In the genomic region with DNA sequence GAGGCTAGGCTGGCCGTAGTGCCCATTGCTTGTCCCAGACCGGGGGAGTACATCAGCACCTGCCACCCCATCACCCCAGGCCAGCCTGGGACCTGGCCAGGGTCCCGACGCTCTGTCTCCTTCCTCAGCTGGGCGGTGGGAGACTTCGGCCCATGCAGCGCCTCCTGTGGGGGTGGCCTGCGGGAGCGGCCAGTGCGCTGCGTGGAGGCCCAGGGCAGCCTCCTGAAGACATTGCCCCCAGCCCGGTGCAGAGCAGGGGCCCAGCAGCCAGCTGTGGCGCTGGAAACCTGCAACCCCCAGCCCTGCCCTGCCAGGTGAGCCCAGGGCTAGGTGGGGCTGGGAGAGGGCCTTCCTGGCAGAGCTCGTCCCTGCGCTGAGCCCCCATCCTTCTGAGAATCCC, we compare ENCODE assay signal across 2 cellular contexts.
TF ChIP-seq lines count a peak whose summit lies in the region.

No MANE protein-coding gene starts in this region.

TF ChIP-seq in GM23338, 12 proteins besides CTCF, POLR2A, EP300 and RAD21:
- TF ChIP-seq, protein P1, sequence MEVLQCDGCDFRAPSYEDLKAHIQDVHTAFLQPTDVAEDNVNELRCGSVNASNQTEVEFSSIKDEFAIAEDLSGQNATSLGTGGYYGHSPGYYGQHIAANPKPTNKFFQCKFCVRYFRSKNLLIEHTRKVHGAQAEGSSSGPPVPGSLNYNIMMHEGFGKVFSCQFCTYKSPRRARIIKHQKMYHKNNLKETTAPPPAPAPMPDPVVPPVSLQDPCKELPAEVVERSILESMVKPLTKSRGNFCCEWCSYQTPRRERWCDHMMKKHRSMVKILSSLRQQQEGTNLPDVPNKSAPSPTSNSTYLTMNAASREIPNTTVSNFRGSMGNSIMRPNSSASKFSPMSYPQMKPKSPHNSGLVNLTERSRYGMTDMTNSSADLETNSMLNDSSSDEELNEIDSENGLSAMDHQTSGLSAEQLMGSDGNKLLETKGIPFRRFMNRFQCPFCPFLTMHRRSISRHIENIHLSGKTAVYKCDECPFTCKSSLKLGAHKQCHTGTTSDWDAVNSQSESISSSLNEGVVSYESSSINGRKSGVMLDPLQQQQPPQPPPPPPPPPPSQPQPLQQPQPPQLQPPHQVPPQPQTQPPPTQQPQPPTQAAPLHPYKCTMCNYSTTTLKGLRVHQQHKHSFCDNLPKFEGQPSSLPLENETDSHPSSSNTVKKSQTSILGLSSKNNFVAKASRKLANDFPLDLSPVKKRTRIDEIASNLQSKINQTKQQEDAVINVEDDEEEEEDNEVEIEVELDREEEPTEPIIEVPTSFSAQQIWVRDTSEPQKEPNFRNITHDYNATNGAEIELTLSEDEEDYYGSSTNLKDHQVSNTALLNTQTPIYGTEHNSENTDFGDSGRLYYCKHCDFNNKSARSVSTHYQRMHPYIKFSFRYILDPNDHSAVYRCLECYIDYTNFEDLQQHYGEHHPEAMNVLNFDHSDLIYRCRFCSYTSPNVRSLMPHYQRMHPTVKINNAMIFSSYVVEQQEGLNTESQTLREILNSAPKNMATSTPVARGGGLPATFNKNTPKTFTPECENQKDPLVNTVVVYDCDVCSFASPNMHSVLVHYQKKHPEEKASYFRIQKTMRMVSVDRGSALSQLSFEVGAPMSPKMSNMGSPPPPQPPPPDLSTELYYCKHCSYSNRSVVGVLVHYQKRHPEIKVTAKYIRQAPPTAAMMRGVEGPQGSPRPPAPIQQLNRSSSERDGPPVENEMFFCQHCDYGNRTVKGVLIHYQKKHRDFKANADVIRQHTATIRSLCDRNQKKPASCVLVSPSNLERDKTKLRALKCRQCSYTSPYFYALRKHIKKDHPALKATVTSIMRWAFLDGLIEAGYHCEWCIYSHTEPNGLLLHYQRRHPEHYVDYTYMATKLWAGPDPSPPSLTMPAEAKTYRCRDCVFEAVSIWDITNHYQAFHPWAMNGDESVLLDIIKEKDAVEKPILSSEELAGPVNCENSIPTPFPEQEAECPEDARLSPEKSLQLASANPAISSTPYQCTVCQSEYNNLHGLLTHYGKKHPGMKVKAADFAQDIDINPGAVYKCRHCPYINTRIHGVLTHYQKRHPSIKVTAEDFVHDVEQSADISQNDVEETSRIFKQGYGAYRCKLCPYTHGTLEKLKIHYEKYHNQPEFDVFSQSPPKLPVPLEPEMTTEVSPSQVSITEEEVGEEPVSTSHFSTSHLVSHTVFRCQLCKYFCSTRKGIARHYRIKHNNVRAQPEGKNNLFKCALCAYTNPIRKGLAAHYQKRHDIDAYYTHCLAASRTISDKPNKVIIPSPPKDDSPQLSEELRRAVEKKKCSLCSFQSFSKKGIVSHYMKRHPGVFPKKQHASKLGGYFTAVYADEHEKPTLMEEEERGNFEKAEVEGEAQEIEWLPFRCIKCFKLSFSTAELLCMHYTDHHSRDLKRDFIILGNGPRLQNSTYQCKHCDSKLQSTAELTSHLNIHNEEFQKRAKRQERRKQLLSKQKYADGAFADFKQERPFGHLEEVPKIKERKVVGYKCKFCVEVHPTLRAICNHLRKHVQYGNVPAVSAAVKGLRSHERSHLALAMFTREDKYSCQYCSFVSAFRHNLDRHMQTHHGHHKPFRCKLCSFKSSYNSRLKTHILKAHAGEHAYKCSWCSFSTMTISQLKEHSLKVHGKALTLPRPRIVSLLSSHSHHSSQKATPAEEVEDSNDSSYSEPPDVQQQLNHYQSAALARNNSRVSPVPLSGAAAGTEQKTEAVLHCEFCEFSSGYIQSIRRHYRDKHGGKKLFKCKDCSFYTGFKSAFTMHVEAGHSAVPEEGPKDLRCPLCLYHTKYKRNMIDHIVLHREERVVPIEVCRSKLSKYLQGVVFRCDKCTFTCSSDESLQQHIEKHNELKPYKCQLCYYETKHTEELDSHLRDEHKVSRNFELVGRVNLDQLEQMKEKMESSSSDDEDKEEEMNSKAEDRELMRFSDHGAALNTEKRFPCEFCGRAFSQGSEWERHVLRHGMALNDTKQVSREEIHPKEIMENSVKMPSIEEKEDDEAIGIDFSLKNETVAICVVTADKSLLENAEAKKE (CRISPR knock-in tag; IDR thresholded peaks at IDR 0.05): no peak
- TF ChIP-seq, protein P2, sequence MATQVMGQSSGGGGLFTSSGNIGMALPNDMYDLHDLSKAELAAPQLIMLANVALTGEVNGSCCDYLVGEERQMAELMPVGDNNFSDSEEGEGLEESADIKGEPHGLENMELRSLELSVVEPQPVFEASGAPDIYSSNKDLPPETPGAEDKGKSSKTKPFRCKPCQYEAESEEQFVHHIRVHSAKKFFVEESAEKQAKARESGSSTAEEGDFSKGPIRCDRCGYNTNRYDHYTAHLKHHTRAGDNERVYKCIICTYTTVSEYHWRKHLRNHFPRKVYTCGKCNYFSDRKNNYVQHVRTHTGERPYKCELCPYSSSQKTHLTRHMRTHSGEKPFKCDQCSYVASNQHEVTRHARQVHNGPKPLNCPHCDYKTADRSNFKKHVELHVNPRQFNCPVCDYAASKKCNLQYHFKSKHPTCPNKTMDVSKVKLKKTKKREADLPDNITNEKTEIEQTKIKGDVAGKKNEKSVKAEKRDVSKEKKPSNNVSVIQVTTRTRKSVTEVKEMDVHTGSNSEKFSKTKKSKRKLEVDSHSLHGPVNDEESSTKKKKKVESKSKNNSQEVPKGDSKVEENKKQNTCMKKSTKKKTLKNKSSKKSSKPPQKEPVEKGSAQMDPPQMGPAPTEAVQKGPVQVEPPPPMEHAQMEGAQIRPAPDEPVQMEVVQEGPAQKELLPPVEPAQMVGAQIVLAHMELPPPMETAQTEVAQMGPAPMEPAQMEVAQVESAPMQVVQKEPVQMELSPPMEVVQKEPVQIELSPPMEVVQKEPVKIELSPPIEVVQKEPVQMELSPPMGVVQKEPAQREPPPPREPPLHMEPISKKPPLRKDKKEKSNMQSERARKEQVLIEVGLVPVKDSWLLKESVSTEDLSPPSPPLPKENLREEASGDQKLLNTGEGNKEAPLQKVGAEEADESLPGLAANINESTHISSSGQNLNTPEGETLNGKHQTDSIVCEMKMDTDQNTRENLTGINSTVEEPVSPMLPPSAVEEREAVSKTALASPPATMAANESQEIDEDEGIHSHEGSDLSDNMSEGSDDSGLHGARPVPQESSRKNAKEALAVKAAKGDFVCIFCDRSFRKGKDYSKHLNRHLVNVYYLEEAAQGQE (IDR thresholded peaks at IDR 0.05; ENCODE audit: unreplicated experiment): no peak

TF ChIP-seq in IMR-90, 13 proteins besides CTCF, POLR2A, EP300 and RAD21:
- TF ChIP-seq SMC3 (IDR thresholded peaks at IDR 0.05; ENCODE audit: low read depth, low read length): no peak
- TF ChIP-seq FOS (IDR thresholded peaks at IDR 0.05; ENCODE audit: low read depth, low read length): no peak
- no peak for TF ChIP-seq BHLHE40 (IDR thresholded peaks at IDR 0.05; ENCODE audit: low read depth, low read length)
- no peak for TF ChIP-seq CHD1 (IDR thresholded peaks at IDR 0.05; ENCODE audit: low read depth, low read length)
- no peak for TF ChIP-seq NFE2L2 (IDR thresholded peaks at IDR 0.05; ENCODE audit: low read depth, low read length)
- no peak for TF ChIP-seq RCOR1 (IDR thresholded peaks at IDR 0.05; ENCODE audit: insufficient replicate concordance, low read length)
- TF ChIP-seq MAFK (IDR thresholded peaks at IDR 0.05; ENCODE audit: low read depth, low read length): no peak
- no peak for TF ChIP-seq ELK1 (IDR thresholded peaks at IDR 0.05; ENCODE audit: borderline replicate concordance, low read depth, low read length)
- TF ChIP-seq CEBPB (IDR thresholded peaks at IDR 0.05; ENCODE audit: low read depth, low read length): no peak
- no peak for TF ChIP-seq RFX5 (IDR thresholded peaks at IDR 0.05; ENCODE audit: low read depth, low read length)
- no peak for TF ChIP-seq MAZ (IDR thresholded peaks at IDR 0.05; ENCODE audit: borderline replicate concordance, low read depth, low read length)
- TF ChIP-seq USF2 (IDR thresholded peaks at IDR 0.05; ENCODE audit: low read depth, low read length): no peak
- no peak for TF ChIP-seq MXI1 (IDR thresholded peaks at IDR 0.05; ENCODE audit: borderline replicate concordance, low read depth, low read length)
